Comparison of ENCODE assay signal across 21 cellular contexts in the genomic region with DNA sequence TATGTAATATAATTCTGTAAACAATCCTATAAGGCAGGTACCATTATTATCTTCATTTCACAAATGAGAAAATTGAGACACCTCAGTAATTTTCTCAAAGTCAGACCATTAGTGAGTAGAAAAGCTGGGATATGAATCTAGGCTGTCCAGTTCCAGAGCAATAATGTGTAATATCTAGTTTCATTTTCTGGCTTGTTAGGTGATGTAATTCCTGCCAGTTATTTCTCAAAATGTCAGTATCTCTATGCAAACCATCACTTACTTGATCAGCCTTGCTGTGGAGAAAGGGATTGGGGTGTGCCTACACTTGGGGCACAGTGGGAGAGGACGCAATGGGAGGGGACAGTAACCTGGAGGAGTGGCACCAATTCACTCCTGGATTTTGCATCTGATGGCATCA.
DNase-seq lines count a peak whose midpoint lies in the region; ATAC-seq, FAIRE-seq and TF ChIP-seq lines count a peak whose summit lies in the region.
"Had no signal": no experiment of that assay in that cellular context is flagged by ENCODE, and none has a peak within 500 bp of the region (broad histone marks: within the 10 kb centered on the region; RNA-seq: fewer than 3 reads in every experiment).

No MANE protein-coding gene starts in this region.

- no peak overlapping the region for H3K4me3 ChIP-seq in A549
- no peak overlapping the region for H3K4me3 ChIP-seq in DND-41 (ENCODE audit: low read depth in 1 of 2, low read length in 2 of 2)
- no peak overlapping the region for H3K4me3 ChIP-seq in Panc1 (ENCODE audit: low read depth in 2 of 2, low read length in 2 of 2)
- no peak overlapping the region for H3K4me3 ChIP-seq in upper lobe of left lung
- H3K4me3 ChIP-seq: esophagus muscularis mucosa, GM23338, heart right ventricle, left ventricle myocardium inferior, mucosa of descending colon had no signal

- no peak for TF ChIP-seq RAD21 in A549 (conservative IDR thresholded peaks at IDR 0.05 in 1 of 2, IDR thresholded peaks at IDR 0.05 in 1 of 2)

- BruUV-seq in Panc1 (replicated peaks; lab: Mats Ljungman, UMichigan), result no TSS peak

- no peaks in the 10 kb centered on the region for H3K36me3 ChIP-seq in DND-41 (ENCODE audit: insufficient read depth, low read length)
- no peaks in the 10 kb centered on the region for H3K36me3 ChIP-seq in Panc1 (ENCODE audit: control insufficient read depth, insufficient read depth, low read length)
- H3K36me3 ChIP-seq in upper lobe of left lung, result no peaks in the 10 kb centered on the region
- H3K36me3 ChIP-seq: esophagus muscularis mucosa, heart right ventricle, left ventricle myocardium inferior had no signal

- peaks cover 6% of the 10 kb centered on the region; the same call in 1 of the 2 replicates for H4K20me1 ChIP-seq in DND-41 (ENCODE audit: insufficient read depth, low read length)

- H3K4me1 ChIP-seq in A549 (0 out of 3 replicates have a peak, but pooled peaks cover 5% of the 10 kb centered on the region), DND-41 (ENCODE audit: insufficient read depth, low read length) (peaks cover 14% of the 10 kb centered on the region), Panc1 (ENCODE audit: control insufficient read depth, insufficient read depth, low read length) (no peaks in the 10 kb centered on the region), upper lobe of left lung (peaks cover 0 to 12% (median 0%) of the 10 kb centered on the region in 4 donors)

- no peak overlapping the region for H2AFZ ChIP-seq in DND-41 (ENCODE audit: low read depth, low read length)
- H2AFZ ChIP-seq: GM23338 had no signal

- TF ChIP-seq CTCF in A549 (IDR thresholded peaks at IDR 0.05) (no peak), DND-41 (IDR thresholded peaks at IDR 0.05; ENCODE audit: borderline replicate concordance, extremely low read depth, low read length, poor library complexity, severe bottlenecking) (no peak), Panc1 (IDR thresholded peaks at IDR 0.05) (no peak), upper lobe of left lung (IDR thresholded peaks at IDR 0.05) (no peak)

- no peak for DNase-seq in A549 (ENCODE audit: low read depth in 1 of 2, low spot score in 1 of 2)
- no peak for DNase-seq in DND-41
- DNase-seq in Panc1 (ENCODE audit: low read depth, low spot score), result no peak
- peak; percentile 49 for DNase-seq in dedifferentiated amniotic fluid mesenchymal stem cell (ENCODE audit: extremely low spot score)
- no peak for DNase-seq in upper lobe of left lung
- no peak for DNase-seq in GDM1 (lab: John Stamatoyannopoulos, UW)
- DNase-seq: activated CD8-positive, alpha-beta memory T cell treated with anti-CD3 and anti-CD28 coated beads for 24 hours; activated effector memory CD4-positive, alpha-beta T cell treated with anti-CD3 and anti-CD28 coated beads, Interleukin-2, amount 50 U/mL, for 16 hours; anterior cingulate cortex; effector CD4-positive, alpha-beta T cell; heart right ventricle; immature natural killer cell; left ventricle myocardium inferior; mucosa of descending colon; NCI-H1092; NCI-H2081 treated with DMSO at 0.1 percent for 48 hours; NCI-H524; SHP77 treated with DMSO at 0.1 percent for 48 hours had no signal

- POLR2A ChIA-PET in A549 (lab: Yijun Ruan, JAX), result no interaction called here
- POLR2A ChIA-PET in Panc1 (lab: Charles Lee), result no interaction called here

- no peak for ATAC-seq in A549
- peak; percentile 41; the same call in 2 of the 3 replicates for ATAC-seq in DND-41 (ENCODE audit: insufficient read depth, low read depth)
- ATAC-seq in Panc1, result no peak
- ATAC-seq in upper lobe of left lung (ENCODE audit: low FRiP score in 2 of 2), result no peak
- no peak for ATAC-seq in GM19324 (IDR thresholded peaks at IDR 0.05; ENCODE audit: low FRiP score, unreplicated experiment)
- ATAC-seq: GM23338, heart right ventricle, mucosa of descending colon had no signal

- 0 out of 3 replicates have a peak overlapping the region, but pooled peaks have one; percentile 2 for H3K4me2 ChIP-seq in A549
- no peak overlapping the region for H3K4me2 ChIP-seq in DND-41 (ENCODE audit: insufficient read depth, low read length)
- H3K4me2 ChIP-seq: GM23338 had no signal

- no peak for FAIRE-seq in A549 (lab: Jason Lieb, UNC)

- in situ Hi-C loops in Panc1 (cut with HindIII; ENCODE audit: low pct_unique_long_range_greater_than_20kb, low sequenced_read_pairs), result no loop called here

- intact Hi-C loops in Panc1 (cut with micrococcal nuclease; ENCODE audit: unreplicated experiment), result loop anchor here (5.0 kb wide), 1 partner anchor 69 kb away; no protein-coding TSS in a partner anchor

- whole genome bisulfite sequencing in A549 (ENCODE audit: missing lambda C conversion rate), result 84% methylated on average over 1 of the region's 1 CpG
- 81 to 89% methylated on average over 1 of the region's 1 CpG for WGBS in upper lobe of left lung, 2 donors

- H3K9ac ChIP-seq in DND-41 (ENCODE audit: low read depth, low read length), result no peak overlapping the region

- H3K9me3 ChIP-seq in A549 (no peaks in the 10 kb centered on the region), DND-41 (ENCODE audit: insufficient read depth, low read length, severe bottlenecking) (no peaks in the 10 kb centered on the region), Panc1 (ENCODE audit: control insufficient read depth, insufficient read depth, low read depth, low read length) (no peaks in the 10 kb centered on the region), upper lobe of left lung (no peaks in the 10 kb centered on the region)
- H3K9me3 ChIP-seq: esophagus muscularis mucosa, heart right ventricle, left ventricle myocardium inferior, mucosa of descending colon had no signal

- H3K27ac ChIP-seq in A549 (peak overlapping the region in 1 of 2 experiments; percentile 13; a peak in 1 of 6 replicates), DND-41 (ENCODE audit: low read length) (peak overlapping the region; percentile 20; the same call in 1 of the 2 replicates), Panc1 (ENCODE audit: low read length) (peak overlapping the region; percentile 12; the same call in 1 of the 2 replicates), upper lobe of left lung (no peak overlapping the region)
- H3K27ac ChIP-seq: esophagus muscularis mucosa, heart right ventricle, left ventricle myocardium inferior had no signal

- TF ChIP-seq POLR2A in A549 (IDR thresholded peaks at IDR 0.05; ENCODE audit: low read length) (no peak), upper lobe of left lung (IDR thresholded peaks at IDR 0.05) (no peak)

- CTCF ChIA-PET in A549 (lab: Yijun Ruan, JAX), result interaction anchor here (0.6 to 1.5 kb wide), 17 partner anchors 9 to 810 kb away, joined by 3 to 9 read pairs (median 4); no protein-coding TSS in a partner anchor
- CTCF ChIA-PET in Panc1 (lab: Charles Lee), result no interaction called here

- TF ChIP-seq EP300 in A549 (IDR thresholded peaks at IDR 0.05) (no peak), upper lobe of left lung (IDR thresholded peaks at IDR 0.05) (no peak)

- no peaks in the 10 kb centered on the region for H3K27me3 ChIP-seq in DND-41 (ENCODE audit: insufficient read depth, low read length, poor library complexity)
- H3K27me3 ChIP-seq in Panc1 (ENCODE audit: control insufficient read depth, insufficient read depth, low read length), result no peaks in the 10 kb centered on the region
- H3K27me3 ChIP-seq in upper lobe of left lung, result no peaks in the 10 kb centered on the region
- H3K27me3 ChIP-seq: esophagus muscularis mucosa, heart right ventricle had no signal

- 0 out of 2 replicates have a peak, but pooled peaks cover 3% of the 10 kb centered on the region for H3K79me2 ChIP-seq in DND-41 (ENCODE audit: insufficient read depth, low read length)

TF ChIP-seq in A549, 52 proteins besides CTCF, POLR2A, EP300 and RAD21:
- no peak for TF ChIP-seq RCOR1 (IDR thresholded peaks at IDR 0.05; ENCODE audit: low read depth, low read length)
- TF ChIP-seq SMC3 (IDR thresholded peaks at IDR 0.05), result no peak
TF ChIP-seq in A549: peak in this region for 0.

Comparison
In these comparisons a context has a peak if more than half of its experiments do, and no peak if none do; other contexts are left out.
1. H3K27ac ChIP-seq: peak in DND-41 (single experiment) and Panc1 (single experiment); none in upper lobe of left lung (0 of 4).